8 cellular contexts compared by ENCODE assay signal in the genomic region with DNA sequence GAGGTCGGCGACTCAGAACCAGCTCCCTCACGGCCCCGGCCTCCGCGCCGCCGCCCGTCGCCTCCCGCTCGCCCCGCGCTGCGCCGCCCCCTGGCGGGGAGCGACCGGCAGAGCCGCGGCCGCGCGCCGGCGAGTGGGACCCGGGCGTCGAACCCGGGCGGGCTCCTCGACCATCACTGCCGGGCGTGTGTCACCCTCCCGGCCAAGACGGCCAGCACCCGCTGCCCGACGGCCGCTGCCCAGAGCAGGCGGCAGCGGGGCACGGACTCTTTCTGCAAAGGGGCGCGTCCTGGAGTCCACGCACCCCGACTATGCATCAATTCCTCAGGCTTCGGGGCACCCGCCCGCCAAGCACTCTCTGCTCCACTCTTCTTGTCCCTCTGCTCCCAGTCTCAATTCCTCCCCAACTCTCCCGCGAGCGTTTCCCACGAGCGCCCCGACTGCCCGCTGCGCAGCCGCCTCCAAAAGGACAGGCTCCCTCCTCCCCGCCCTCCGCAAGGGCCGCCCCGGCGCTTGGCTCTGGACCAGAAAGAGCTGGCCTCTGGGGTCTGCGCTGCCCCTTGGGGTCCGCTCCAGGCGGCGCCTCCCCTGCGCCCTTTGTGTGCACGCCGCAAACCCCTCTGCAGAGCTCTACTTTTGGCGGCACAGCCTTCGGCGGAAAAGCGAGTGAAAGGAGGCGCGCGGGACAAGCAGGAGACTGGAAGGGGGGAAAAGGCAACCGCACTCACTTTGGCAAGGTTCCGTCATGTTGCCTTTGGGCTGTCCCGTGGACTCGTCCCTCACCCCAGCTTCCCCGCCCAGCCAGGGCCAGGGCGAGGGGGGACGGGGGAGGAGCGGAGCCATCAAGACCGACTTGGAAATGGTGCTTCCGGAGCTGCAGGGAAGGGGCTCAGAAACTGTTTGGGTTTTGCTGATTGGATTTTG. TPM values are rescaled to one million over a fixed set of nuclear protein-coding genes. Genes with fewer than 3 reads are reported as not detected.
DNase-seq lines count a peak whose midpoint lies in the region; ATAC-seq, FAIRE-seq and TF ChIP-seq lines count a peak whose summit lies in the region.

No MANE protein-coding gene starts in this region.

- H3K79me2 ChIP-seq in endothelial cell of umbilical vein (ENCODE audit: control insufficient read depth, insufficient read depth, low read length) = no peaks in the 10 kb centered on the region

- peak; percentile 96 for TF ChIP-seq CTCF in 22Rv1 (IDR thresholded peaks at IDR 0.05)
- TF ChIP-seq CTCF in endothelial cell of umbilical vein (IDR thresholded peaks at IDR 0.05; ENCODE audit: extremely low read depth in 1 of 2, insufficient read depth in 1 of 2, low read depth in 1 of 2, low read length in 2 of 2) = peak; percentile 31 to 70

- H3K4me1 ChIP-seq in endothelial cell of umbilical vein (ENCODE audit: control insufficient read depth, extremely low read depth, insufficient read depth, low read length) (peaks cover 14% of the 10 kb centered on the region), mesodermal cell (ENCODE audit: control insufficient read depth, insufficient read depth, low read length, poor library complexity, severe bottlenecking) (peaks cover 6% of the 10 kb centered on the region)

- dilution Hi-C loops in endothelial cell of umbilical vein (cut with MboI; ENCODE audit: extremely low pct_ligation_motif_present, low sequenced_read_pairs) = no loop called here

- peak overlapping the region; percentile 97 for H3K4me2 ChIP-seq in endothelial cell of umbilical vein (ENCODE audit: insufficient read depth, low read length)

- CTCF ChIA-PET in endothelial cell of umbilical vein (lab: Charles Lee) = interaction anchor here (0.6 to 3.1 kb wide), 59 partner anchors 10 to 645 kb away, joined by 3 to 149 read pairs (median 4); a partner anchor contains a TSS

- peak; percentile 48 for ATAC-seq in HG02870 (IDR thresholded peaks at IDR 0.05; ENCODE audit: unreplicated experiment)

- POLR2A ChIA-PET in endothelial cell of umbilical vein (lab: Charles Lee) = no interaction called here

- no TSS peak for BruUV-seq in endothelial cell of umbilical vein (replicated peaks; lab: Mats Ljungman, UMichigan)

- peak; percentile 89 for FAIRE-seq in GM12892 (lab: Jason Lieb, UNC)
- no peak for FAIRE-seq in endothelial cell of umbilical vein (lab: Jason Lieb, UNC)

- H2AFZ ChIP-seq in endothelial cell of umbilical vein (ENCODE audit: low read depth, low read length) = peak overlapping the region; percentile 100

- no peaks in the 10 kb centered on the region for H3K27me3 ChIP-seq in endothelial cell of umbilical vein (ENCODE audit: control insufficient read depth in 2 of 2, insufficient read depth in 2 of 2, low read length in 2 of 2)

- no peaks in the 10 kb centered on the region for H3K9me1 ChIP-seq in endothelial cell of umbilical vein (replicated peaks; ENCODE audit: control insufficient read depth, extremely low read depth, insufficient read depth, low read length)

- peak overlapping the region; percentile 74 to 78 (median 78) for H3K4me3 ChIP-seq in endothelial cell of umbilical vein (replicated peaks in 1 of 3; ENCODE audit: insufficient read depth in 1 of 3, low read depth in 1 of 3, low read length in 3 of 3)
- H3K4me3 ChIP-seq in mesodermal cell (ENCODE audit: extremely low read depth, insufficient read depth, low read length, poor library complexity, severe bottlenecking) = peak overlapping the region; percentile 70

- intact Hi-C loops in endothelial cell of umbilical vein (cut with micrococcal nuclease) = loop anchor here (1.0 to 5.0 kb wide), 5 partner anchors 68 to 885 kb away; a partner anchor contains a TSS

- H3K9me3 ChIP-seq in endothelial cell of umbilical vein (replicated peaks; ENCODE audit: control insufficient read depth, insufficient read depth, low read length) (no peaks in the 10 kb centered on the region), mesodermal cell (ENCODE audit: control insufficient read depth, low read length) (no peaks in the 10 kb centered on the region)

- TF ChIP-seq POLR2A in GM12892 (IDR thresholded peaks at IDR 0.05; ENCODE audit: low read depth, low read length) (no peak), endothelial cell of umbilical vein (IDR thresholded peaks at IDR 0.05; ENCODE audit: low read depth, low read length) (no peak)

- peak; percentile 68 for DNase-seq in GM12892 (ENCODE audit: insufficient read length)
- DNase-seq in NCI-H2196 treated with DMSO at 0.1 percent for 48 hours (lab: John Stamatoyannopoulos, UW; ENCODE audit: unreplicated experiment) = peak; percentile 7
- peak; percentile 82 for DNase-seq in activated CD8-positive, alpha-beta memory T cell treated with anti-CD3 and anti-CD28 coated beads, Interleukin-2, amount 50 U/mL, for 48 hours
- DNase-seq in endothelial cell of umbilical vein (ENCODE audit: low read depth, low spot score) = peak; percentile 41
- peak; percentile 34 for DNase-seq in stimulated activated CD8-positive, alpha-beta memory T cell treated with anti-CD3 and anti-CD28 coated beads, Interleukin-4, amount 100 ng/mL, for 24 hours (ENCODE audit: low read depth)

- H3K36me3 ChIP-seq in endothelial cell of umbilical vein (ENCODE audit: control insufficient read depth in 2 of 2, extremely low read depth in 1 of 2, insufficient read depth in 2 of 2, low read length in 2 of 2) (no peaks in the 10 kb centered on the region), mesodermal cell (ENCODE audit: control insufficient read depth, insufficient read depth, low read length) (peaks cover 2% of the 10 kb centered on the region)

- 0% methylated on average over 57 to 60 of the region's 88 CpGs for WGBS in mesodermal cell (ENCODE audit: insufficient coverage in 2 of 2), 2 experiments

- H4K20me1 ChIP-seq in endothelial cell of umbilical vein (replicated peaks; ENCODE audit: control insufficient read depth, extremely low read depth, insufficient read depth, low read length) = no peaks in the 10 kb centered on the region

- H3K9ac ChIP-seq in endothelial cell of umbilical vein (replicated peaks; ENCODE audit: extremely low read depth, insufficient read depth, low read length) = no peak overlapping the region

- H3K27ac ChIP-seq in 22Rv1 (peak overlapping the region; percentile 87), endothelial cell of umbilical vein (ENCODE audit: insufficient read depth, low read depth, low read length) (no peak overlapping the region), mesodermal cell (ENCODE audit: low read depth, low read length, severe bottlenecking) (peak overlapping the region; percentile 13)

TF ChIP-seq in endothelial cell of umbilical vein, 7 proteins besides CTCF, POLR2A, EP300 and RAD21:
- TF ChIP-seq POLR2AphosphoS5 (IDR thresholded peaks at IDR 0.05; ENCODE audit: insufficient read depth, low read depth, low read length) = peak; percentile 11
- TF ChIP-seq MYC (IDR thresholded peaks at IDR 0.05; ENCODE audit: low read depth, low read length) = no peak

RNA-seq across cellular contexts. Expression of a gene that starts 1.1 kb away (rescaled TPM):
- 2.9 TPM for polyA plus RNA-seq in GM12892 (2012; ENCODE audit: missing spikeins)
- total RNA-seq in endothelial cell of umbilical vein = 2.3 and 3.2 TPM in 2 replicates
- 0.59 and 0.73 TPM in 2 replicates for polyA plus RNA-seq in endothelial cell of umbilical vein
- polyA plus RNA-seq in endothelial cell of umbilical vein (2011; cell fraction: cytosol; rRNA removed) = 0.83 and 0.87 TPM in 2 replicates
- 2.5 and 3.6 TPM in 2 replicates for polyA plus RNA-seq in endothelial cell of umbilical vein (2011; cell fraction: nucleus; rRNA removed)
- 4.4 and 5.4 TPM in 2 replicates for polyA plus RNA-seq in endothelial cell of umbilical vein (2012)
- 4.0 and 5.0 TPM in 2 replicates for polyA minus RNA-seq in endothelial cell of umbilical vein
- polyA minus RNA-seq in endothelial cell of umbilical vein (2011; cell fraction: cytosol; rRNA and poly(A)+ RNA removed) = 0.61 TPM
- 9.8 and 20.4 TPM in 2 replicates for polyA minus RNA-seq in endothelial cell of umbilical vein (2011; cell fraction: nucleus; rRNA and poly(A)+ RNA removed)
- polyA plus RNA-seq in mesodermal cell (2013, experiment 1 of 2) = 19.9 TPM
- 18.2 TPM for polyA plus RNA-seq in mesodermal cell (2013, experiment 2 of 2)

Comparison
In these comparisons a context has a peak if more than half of its experiments do, and no peak if none do; other contexts are left out.
1. DNase-seq: peak in every context shown above with its lines; median percentile 82 in activated CD8-positive, alpha-beta memory T cell treated with anti-CD3 and anti-CD28 coated beads, Interleukin-2, amount 50 U/mL, for 48 hours; 68 in GM12892; 41 in endothelial cell of umbilical vein; 34 in stimulated activated CD8-positive, alpha-beta memory T cell treated with anti-CD3 and anti-CD28 coated beads, Interleukin-4, amount 100 ng/mL, for 24 hours; 7 in NCI-H2196 treated with DMSO at 0.1 percent for 48 hours.